In genomic region chr1:186617860-186618780, GRCh38 we compare ENCODE assay signal across 8 cellular contexts.
DNase-seq lines count a peak whose midpoint lies in the region; ATAC-seq and TF ChIP-seq lines count a peak whose summit lies in the region.

No MANE protein-coding gene starts in this region.

- no peaks in the 10 kb centered on the region for H3K27me3 ChIP-seq in sigmoid colon

- no peaks in the 10 kb centered on the region for H3K36me3 ChIP-seq in sigmoid colon

- H3K4me3 ChIP-seq in GM12875 (ENCODE audit: low read depth, low read length) (peak overlapping the region; percentile 31), sigmoid colon (peak overlapping the region in 2 of 4 donors; percentile 3 to 32)

- TF ChIP-seq CTCF in GM12875 (IDR thresholded peaks at IDR 0.05; ENCODE audit: borderline replicate concordance, insufficient read depth, low read depth, low read length) (no peak), sigmoid colon (IDR thresholded peaks at IDR 0.05) (no peak)

- DNase-seq in KBM-7 (peak; percentile 79), UCSD-AML1 (lab: John Stamatoyannopoulos, UW; ENCODE audit: unreplicated experiment) (peak; percentile 35), epithelial cell of prostate (ENCODE audit: low read depth, low spot score) (peak; percentile 36), sigmoid colon (peak; percentile 70), cerebellar nuclear complex (lab: John Stamatoyannopoulos, UW) (no peak), iPS-NIHi11 (ENCODE audit: low spot score) (no peak)

- 14 to 31% methylated on average over 16 of the region's 16 CpGs for WGBS in sigmoid colon, 2 donors

- TF ChIP-seq EP300 in sigmoid colon (IDR thresholded peaks at IDR 0.05): no peak

- H3K27ac ChIP-seq in epithelial cell of prostate (no peak overlapping the region), sigmoid colon (peak overlapping the region in 3 of 4 donors; percentile 14 to 47 (median 25))

- in situ Hi-C loops in KBM-7 (cut with MboI; ENCODE audit: low pct_unique_long_range_greater_than_20kb, low sequenced_read_pairs): loop anchor here (10.0 kb wide), 1 partner anchor 367 kb away; no protein-coding TSS in a partner anchor

- H3K4me1 ChIP-seq in sigmoid colon: peaks cover 0 to 17% (median 7%) of the 10 kb centered on the region in 4 donors

- H3K9me3 ChIP-seq in sigmoid colon: no peaks in the 10 kb centered on the region

- no peak for TF ChIP-seq POLR2A in sigmoid colon (IDR thresholded peaks at IDR 0.05)

- peak; percentile 100 for ATAC-seq in GM21723 (IDR thresholded peaks at IDR 0.05; ENCODE audit: unreplicated experiment)

- intact Hi-C loops in sigmoid colon (cut with DNase I): no loop called here

Comparison
In these comparisons a context has a peak if more than half of its experiments do, and no peak if none do; other contexts are left out.
1. DNase-seq: peak in KBM-7 (single experiment), UCSD-AML1 (single experiment), epithelial cell of prostate (single experiment) and sigmoid colon (single experiment); none in cerebellar nuclear complex (0 of 2) and iPS-NIHi11 (single experiment).